In genomic region chr1:70675737-70676156, GRCh38 we compare ENCODE assay signal across 15 cellular contexts.
A peak's percentile ranks its signal among the peaks of the same experiment; 100 is the strongest.
DNase-seq lines count a peak whose midpoint lies in the region; ATAC-seq and TF ChIP-seq lines count a peak whose summit lies in the region.
"Had no signal": no experiment of that assay in that cellular context is flagged by ENCODE, and none has a peak within 500 bp of the region (broad histone marks: within the 10 kb centered on the region; RNA-seq: fewer than 3 reads in every experiment).

No MANE protein-coding gene starts in this region.

- H3K27me3 ChIP-seq in DND-41 (ENCODE audit: insufficient read depth, low read length, poor library complexity) (no peaks in the 10 kb centered on the region), WERI-Rb-1 (ENCODE audit: insufficient read depth, low read depth, severe bottlenecking) (no peaks in the 10 kb centered on the region)
- H3K27me3 ChIP-seq: transverse colon had no signal

- H3K4me1 ChIP-seq in DND-41 (ENCODE audit: insufficient read depth, low read length) = peaks cover 5% of the 10 kb centered on the region
- H3K4me1 ChIP-seq: HAP-1, transverse colon had no signal

- no peak overlapping the region for H3K4me2 ChIP-seq in DND-41 (ENCODE audit: insufficient read depth, low read length)

- H3K9me3 ChIP-seq in DND-41 (ENCODE audit: insufficient read depth, low read length, severe bottlenecking) = no peaks in the 10 kb centered on the region
- no peaks in the 10 kb centered on the region for H3K9me3 ChIP-seq in WERI-Rb-1 (ENCODE audit: severe bottlenecking)
- H3K9me3 ChIP-seq: HAP-1, transverse colon had no signal

- H3K27ac ChIP-seq in DND-41 (ENCODE audit: low read length) (no peak overlapping the region), WERI-Rb-1 (peak overlapping the region; percentile 65)
- H3K27ac ChIP-seq: skin epidermis, transverse colon had no signal

- H3K36me3 ChIP-seq in DND-41 (ENCODE audit: insufficient read depth, low read length) (no peaks in the 10 kb centered on the region), WERI-Rb-1 (no peaks in the 10 kb centered on the region)
- H3K36me3 ChIP-seq: HAP-1, transverse colon had no signal

- ATAC-seq in DND-41 (ENCODE audit: insufficient read depth, low read depth) (peak; percentile 84), GM21381 (IDR thresholded peaks at IDR 0.05; ENCODE audit: unreplicated experiment) (peak; percentile 75), HG03175 (IDR thresholded peaks at IDR 0.05; ENCODE audit: unreplicated experiment) (peak; percentile 84)

- no peaks in the 10 kb centered on the region for H3K79me2 ChIP-seq in DND-41 (ENCODE audit: insufficient read depth, low read length)

- peak; percentile 23 for DNase-seq in DND-41
- peak; percentile 46 for DNase-seq in WERI-Rb-1
- no peak for DNase-seq in occipital lobe (lab: John Stamatoyannopoulos, UW)
- no peak for DNase-seq in LoVo (ENCODE audit: low spot score)
- DNase-seq in activated gamma-delta T cell treated with Interleukin-2 at 50 U/mL for 16 hours = no peak
- DNase-seq in stimulated activated CD4-positive, alpha-beta T cell treated with anti-CD3 and anti-CD28 coated beads, Interleukin-2, amount 100 ng/mL, for 24 hours = no peak
- DNase-seq: activated CD4-positive, alpha-beta T cell treated with anti-CD3 and anti-CD28 coated beads for 48 hours; C1 segment of cervical spinal cord; kidney glomerular epithelial cell; NCI-H2227 treated with DMSO at 0.1 percent for 48 hours; transverse colon had no signal

- no peak overlapping the region for H3K9ac ChIP-seq in DND-41 (ENCODE audit: low read depth, low read length)

- H3K4me3 ChIP-seq in DND-41 (ENCODE audit: low read depth in 1 of 2, low read length in 2 of 2) = no peak overlapping the region
- H3K4me3 ChIP-seq in WERI-Rb-1 (ENCODE audit: low read depth, low read length) = peak overlapping the region; percentile 30
- H3K4me3 ChIP-seq: HAP-1, skin epidermis, transverse colon had no signal

- no peaks in the 10 kb centered on the region for H4K20me1 ChIP-seq in DND-41 (ENCODE audit: insufficient read depth, low read length)

- TF ChIP-seq CTCF in DND-41 (IDR thresholded peaks at IDR 0.05; ENCODE audit: borderline replicate concordance, extremely low read depth, low read length, poor library complexity, severe bottlenecking) = no peak
- TF ChIP-seq CTCF in WERI-Rb-1 (IDR thresholded peaks at IDR 0.05; ENCODE audit: low read depth, low read length) = no peak

- no peak overlapping the region for H2AFZ ChIP-seq in DND-41 (ENCODE audit: low read depth, low read length)

Comparison
In these comparisons a context has a peak if more than half of its experiments do, and no peak if none do; other contexts are left out.
1. DNase-seq: peak in DND-41 (single experiment) and WERI-Rb-1 (single experiment); none in occipital lobe (single experiment), LoVo (single experiment), activated gamma-delta T cell treated with Interleukin-2 at 50 U/mL for 16 hours (single experiment) and stimulated activated CD4-positive, alpha-beta T cell treated with anti-CD3 and anti-CD28 coated beads, Interleukin-2, amount 100 ng/mL, for 24 hours (0 of 2).
2. Peak in every context shown above with its lines, with median percentiles within 50 percentile points of each other: ATAC-seq.